Comparison of ENCODE assay signal across 31 cellular contexts in the genomic region with DNA sequence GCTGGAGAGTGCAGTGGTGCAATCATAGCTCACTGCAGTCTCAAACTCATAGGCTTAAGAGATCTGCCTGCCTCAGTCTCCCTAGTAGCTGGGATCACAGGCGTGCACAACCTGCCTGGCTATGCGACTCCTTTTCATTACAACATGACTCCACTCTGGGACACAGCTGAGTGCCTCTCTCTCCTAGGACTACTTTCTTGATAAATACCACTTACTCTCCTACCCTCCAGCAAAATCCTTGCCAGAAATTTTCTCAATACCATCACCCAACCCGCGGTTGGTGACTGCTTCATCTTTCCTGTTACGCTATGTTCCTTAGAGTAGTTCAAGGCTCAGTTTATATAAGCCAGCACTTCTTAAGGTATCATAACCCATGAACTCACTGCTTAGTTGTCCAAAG.
"Had no signal": no experiment of that assay in that cellular context is flagged by ENCODE, and none has a peak within 500 bp of the region (broad histone marks: within the 10 kb centered on the region; RNA-seq: fewer than 3 reads in every experiment).

No MANE protein-coding gene starts in this region.

- DNase-seq: activated CD4-positive, alpha-beta memory T cell treated with anti-CD3 and anti-CD28 coated beads for 36 hours; activated CD4-positive, alpha-beta T cell treated with anti-CD3 and anti-CD28 coated beads, Interleukin-2, amount 10 ng/mL, durations not matched to agents 7 days and 5 days; activated CD4-positive, CD25-positive, alpha-beta regulatory T cell; activated CD8-positive, alpha-beta memory T cell treated with anti-CD3 and anti-CD28 coated beads for 24 hours; activated gamma-delta T cell treated with Interleukin-2 at 50 U/mL for 16 hours; activated naive CD4-positive, alpha-beta T cell treated with anti-CD3 and anti-CD28 coated beads, Interleukin-2, amount 10 ng/mL, durations not matched to agents 7 days and 5 days; activated naive CD8-positive, alpha-beta T cell treated with anti-CD3 and anti-CD28 coated beads for 36 hours; activated T-cell treated with anti-CD3 and anti-CD28 coated beads for 4 hours; activated T-cell treated with anti-CD3 and anti-CD28 coated beads, Interleukin-2, amount 50 U/mL, for 72 hours; aorta; caudate nucleus; Kasumi-1; NCI-H1048; NCI-H146; NCI-H1930; NCI-H2171; NCI-H2227 treated with DMSO at 0.1 percent for 48 hours; NCI-H510A; NCI-H526 treated with DMSO at 0.1 percent for 48 hours; NCI-H82; NK-92 treated with Interleukin-12 subunit alpha and Interleukin-12 subunit beta, amount 100 ng/mL, for 24 hours; OCI-M1; Right ventricle myocardium superior; SJCRH30; SK-N-SH; T-helper 1 cell had no signal

- H3K27ac ChIP-seq: breast epithelium, Peyer's patch, RWPE1, SJCRH30, VCaP had no signal

- H3K27me3 ChIP-seq: breast epithelium, Peyer's patch, SJCRH30 had no signal

- H3K9me3 ChIP-seq: breast epithelium, Peyer's patch, SJCRH30, SK-N-SH had no signal

- H3K4me3 ChIP-seq: breast epithelium, K562, Peyer's patch, SJCRH30 had no signal

- H3K36me3 ChIP-seq: breast epithelium had no signal

- H3K4me2 ChIP-seq: SK-N-SH had no signal

- H3K4me1 ChIP-seq: breast epithelium, Peyer's patch, SJCRH30 had no signal

- H3K9ac ChIP-seq: SK-N-SH had no signal

- ATAC-seq: activated T-cell treated with anti-CD3 and anti-CD28 coated beads, Interleukin-2, amount 50 U/mL, for 72 hours; K562 had no signal

- FAIRE-seq: K562 had no signal
